ENCODE assay signal across 12 cellular contexts in the genomic region with DNA sequence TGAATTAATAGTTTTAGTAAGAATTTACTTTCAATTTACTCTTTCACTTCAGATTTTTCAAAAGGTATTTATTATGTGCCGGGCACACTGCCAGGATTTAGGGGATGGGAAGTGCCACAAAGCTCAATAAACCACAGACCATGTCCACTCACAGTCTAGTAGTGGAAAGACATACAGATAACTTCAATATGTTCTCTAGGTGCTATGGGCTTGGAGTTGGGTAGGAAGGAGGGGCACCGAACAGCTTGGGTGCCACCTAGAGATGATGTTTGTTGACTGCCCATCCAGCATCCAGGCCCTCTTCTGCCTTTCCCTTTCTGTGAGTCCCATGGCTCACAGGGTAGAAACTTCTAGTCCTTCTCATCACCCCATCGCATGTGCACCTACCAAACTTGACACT.
DNase-seq lines count a peak whose midpoint lies in the region; ATAC-seq, FAIRE-seq and TF ChIP-seq lines count a peak whose summit lies in the region.
"Had no signal": no experiment of that assay in that cellular context is flagged by ENCODE, and none has a peak within 500 bp of the region (broad histone marks: within the 10 kb centered on the region; RNA-seq: fewer than 3 reads in every experiment).

No MANE protein-coding gene starts in this region.

- TF ChIP-seq EP300 in Ishikawa (IDR thresholded peaks at IDR 0.05; ENCODE audit: borderline replicate concordance): no peak

- H3K4me3 ChIP-seq in AG10803 (ENCODE audit: low read length): no peak overlapping the region
- H3K4me3 ChIP-seq in GM12875 (ENCODE audit: low read depth, low read length): no peak overlapping the region
- no peak overlapping the region for H3K4me3 ChIP-seq in choroid plexus epithelial cell (ENCODE audit: low read depth, low read length)
- H3K4me3 ChIP-seq: thoracic aorta had no signal

- TF ChIP-seq CTCF in AG10803 (conservative IDR thresholded peaks at IDR 0.05; ENCODE audit: low read length) (0 out of 2 replicates have a peak, but pooled peaks have one; percentile 10), GM12875 (IDR thresholded peaks at IDR 0.05; ENCODE audit: borderline replicate concordance, insufficient read depth, low read depth, low read length) (peak; percentile 19; the same call in 1 of the 2 replicates), choroid plexus epithelial cell (conservative IDR thresholded peaks at IDR 0.05; ENCODE audit: low read depth, low read length) (no peak)

- DNase-seq in AG10803 (ENCODE audit: low read depth) (peak; percentile 22), choroid plexus epithelial cell (ENCODE audit: low read depth) (peak; percentile 19), GM19239 (ENCODE audit: insufficient read length, low spot score) (no peak)
- no peak for DNase-seq in stimulated activated CD4-positive, alpha-beta T cell treated with anti-CD3 and anti-CD28 coated beads, Interleukin-1b, Interleukin-23, amount 100 ng/mL, for 48 hours
- DNase-seq: amniotic stem cell; stimulated activated CD4-positive, alpha-beta T cell treated with anti-CD3 and anti-CD28 coated beads, Interleukin-15, amount 100 ng/mL, for 24 hours had no signal

- ATAC-seq in HG03025 (IDR thresholded peaks at IDR 0.05; ENCODE audit: low FRiP score, unreplicated experiment) (no peak), GM19035 (IDR thresholded peaks at IDR 0.05; ENCODE audit: unreplicated experiment) (no peak)
- ATAC-seq: activated CD4-positive, CD25-positive, alpha-beta regulatory T cell treated with anti-CD3 and anti-CD28 coated beads, Interleukin-2, amount 50 U/mL, for 24 hours had no signal

- TF ChIP-seq RAD21 in Ishikawa (IDR thresholded peaks at IDR 0.05; ENCODE audit: low read depth): peak; percentile 49

- FAIRE-seq in GM19239 (lab: Jason Lieb, UNC): no peak

TF ChIP-seq in Ishikawa, 13 proteins besides CTCF, POLR2A, EP300 and RAD21:
- TF ChIP-seq EGR1 (IDR thresholded peaks at IDR 0.05) (no peak), TAF1 (IDR thresholded peaks at IDR 0.05; ENCODE audit: low read depth) (no peak), CEBPB (IDR thresholded peaks at IDR 0.05) (no peak), TEAD4 (IDR thresholded peaks at IDR 0.05) (no peak), YY1 (IDR thresholded peaks at IDR 0.05; ENCODE audit: low read depth) (no peak), ZBTB7A (IDR thresholded peaks at IDR 0.05; ENCODE audit: low read depth) (no peak), NFIC (IDR thresholded peaks at IDR 0.05) (no peak), FOXM1 (IDR thresholded peaks at IDR 0.05; ENCODE audit: borderline replicate concordance, low read depth) (no peak), CREB1 (IDR thresholded peaks at IDR 0.05; ENCODE audit: low read depth) (no peak), TCF12 (IDR thresholded peaks at IDR 0.05; ENCODE audit: low read depth) (no peak)
- TF ChIP-seq, protein P1, sequence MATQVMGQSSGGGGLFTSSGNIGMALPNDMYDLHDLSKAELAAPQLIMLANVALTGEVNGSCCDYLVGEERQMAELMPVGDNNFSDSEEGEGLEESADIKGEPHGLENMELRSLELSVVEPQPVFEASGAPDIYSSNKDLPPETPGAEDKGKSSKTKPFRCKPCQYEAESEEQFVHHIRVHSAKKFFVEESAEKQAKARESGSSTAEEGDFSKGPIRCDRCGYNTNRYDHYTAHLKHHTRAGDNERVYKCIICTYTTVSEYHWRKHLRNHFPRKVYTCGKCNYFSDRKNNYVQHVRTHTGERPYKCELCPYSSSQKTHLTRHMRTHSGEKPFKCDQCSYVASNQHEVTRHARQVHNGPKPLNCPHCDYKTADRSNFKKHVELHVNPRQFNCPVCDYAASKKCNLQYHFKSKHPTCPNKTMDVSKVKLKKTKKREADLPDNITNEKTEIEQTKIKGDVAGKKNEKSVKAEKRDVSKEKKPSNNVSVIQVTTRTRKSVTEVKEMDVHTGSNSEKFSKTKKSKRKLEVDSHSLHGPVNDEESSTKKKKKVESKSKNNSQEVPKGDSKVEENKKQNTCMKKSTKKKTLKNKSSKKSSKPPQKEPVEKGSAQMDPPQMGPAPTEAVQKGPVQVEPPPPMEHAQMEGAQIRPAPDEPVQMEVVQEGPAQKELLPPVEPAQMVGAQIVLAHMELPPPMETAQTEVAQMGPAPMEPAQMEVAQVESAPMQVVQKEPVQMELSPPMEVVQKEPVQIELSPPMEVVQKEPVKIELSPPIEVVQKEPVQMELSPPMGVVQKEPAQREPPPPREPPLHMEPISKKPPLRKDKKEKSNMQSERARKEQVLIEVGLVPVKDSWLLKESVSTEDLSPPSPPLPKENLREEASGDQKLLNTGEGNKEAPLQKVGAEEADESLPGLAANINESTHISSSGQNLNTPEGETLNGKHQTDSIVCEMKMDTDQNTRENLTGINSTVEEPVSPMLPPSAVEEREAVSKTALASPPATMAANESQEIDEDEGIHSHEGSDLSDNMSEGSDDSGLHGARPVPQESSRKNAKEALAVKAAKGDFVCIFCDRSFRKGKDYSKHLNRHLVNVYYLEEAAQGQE (IDR thresholded peaks at IDR 0.05; ENCODE audit: low read depth): no peak
- TF ChIP-seq, protein P2, sequence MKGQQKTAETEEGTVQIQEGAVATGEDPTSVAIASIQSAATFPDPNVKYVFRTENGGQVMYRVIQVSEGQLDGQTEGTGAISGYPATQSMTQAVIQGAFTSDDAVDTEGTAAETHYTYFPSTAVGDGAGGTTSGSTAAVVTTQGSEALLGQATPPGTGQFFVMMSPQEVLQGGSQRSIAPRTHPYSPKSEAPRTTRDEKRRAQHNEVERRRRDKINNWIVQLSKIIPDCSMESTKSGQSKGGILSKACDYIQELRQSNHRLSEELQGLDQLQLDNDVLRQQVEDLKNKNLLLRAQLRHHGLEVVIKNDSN (IDR thresholded peaks at IDR 0.05): no peak
- TF ChIP-seq, protein P3, sequence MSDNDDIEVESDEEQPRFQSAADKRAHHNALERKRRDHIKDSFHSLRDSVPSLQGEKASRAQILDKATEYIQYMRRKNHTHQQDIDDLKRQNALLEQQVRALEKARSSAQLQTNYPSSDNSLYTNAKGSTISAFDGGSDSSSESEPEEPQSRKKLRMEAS (IDR thresholded peaks at IDR 0.05): no peak

Comparison
In these comparisons a context has a peak if more than half of its experiments do, and no peak if none do; other contexts are left out.
1. DNase-seq: peak in AG10803 (single experiment) and choroid plexus epithelial cell (single experiment); none in stimulated activated CD4-positive, alpha-beta T cell treated with anti-CD3 and anti-CD28 coated beads, Interleukin-1b, Interleukin-23, amount 100 ng/mL, for 48 hours (single experiment) and GM19239 (single experiment).